Comparison of ENCODE assay signal across 22 cellular contexts in genomic region chr12:4039927-4040326, GRCh38.
DNase-seq lines count a peak whose midpoint lies in the region; ATAC-seq, FAIRE-seq and TF ChIP-seq lines count a peak whose summit lies in the region.
"Had no signal": no experiment of that assay in that cellular context is flagged by ENCODE, and none has a peak within 500 bp of the region (broad histone marks: within the 10 kb centered on the region; RNA-seq: fewer than 3 reads in every experiment).

No MANE protein-coding gene starts in this region.

- no peaks in the 10 kb centered on the region for H3K9me2 ChIP-seq in GM23248 (ENCODE audit: insufficient read depth)

- no peak overlapping the region for H3K27ac Mint-ChIP-seq in activated T-helper 17 cell treated with anti-CD3 and anti-CD28 coated beads, Interleukin-2, amount 50 U/mL, for 72 hours
- peak overlapping the region in 2 of 3 experiments; percentile 46 to 58 for H3K27ac Mint-ChIP-seq in nephron
- H3K27ac Mint-ChIP-seq: CD4-positive, CD25-positive, alpha-beta regulatory T cell had no signal

- H3K9me3 ChIP-seq in GM23248 (ENCODE audit: low read depth), result no peaks in the 10 kb centered on the region
- H3K9me3 ChIP-seq: Peyer's patch, SJSA1 had no signal

- no peak for TF ChIP-seq CTCF in nephron (IDR thresholded peaks at IDR 0.05; ENCODE audit: unreplicated experiment in 3 of 3)

- no peaks in the 10 kb centered on the region for H3K27me3 Mint-ChIP-seq in activated T-helper 17 cell treated with anti-CD3 and anti-CD28 coated beads, Interleukin-2, amount 50 U/mL, for 72 hours
- peaks cover 3% of the 10 kb centered on the region for H3K27me3 Mint-ChIP-seq in nephron (ENCODE audit: low read depth)

- peaks cover 34% of the 10 kb centered on the region for H3K27me3 ChIP-seq in GM23248 (replicated peaks; ENCODE audit: insufficient read depth)
- H3K27me3 ChIP-seq in H7 (ENCODE audit: control insufficient read depth, insufficient read depth, low read length), result no peaks in the 10 kb centered on the region
- H3K27me3 ChIP-seq: Peyer's patch, SJSA1 had no signal

- no peak overlapping the region for H3K4me2 ChIP-seq in GM23248 (ENCODE audit: unreplicated experiment)

- 20% methylated on average over 2 of the region's 2 CpGs for WGBS in GM23248 (ENCODE audit: low coverage in 1 of 2, low lambda C conversion rate in 2 of 2, missing lambda C conversion rate in 2 of 2), 2 experiments

- H3K36me3 ChIP-seq in GM23248 (ENCODE audit: low read depth) (no peaks in the 10 kb centered on the region), H7 (replicated peaks; ENCODE audit: control insufficient read depth, insufficient read depth, low read length) (no peaks in the 10 kb centered on the region)
- H3K36me3 ChIP-seq: Peyer's patch, SJSA1 had no signal

- no peaks in the 10 kb centered on the region for H3K36me3 Mint-ChIP-seq in activated T-helper 17 cell treated with anti-CD3 and anti-CD28 coated beads, Interleukin-2, amount 50 U/mL, for 72 hours (ENCODE audit: low read depth)
- no peaks in the 10 kb centered on the region for H3K36me3 Mint-ChIP-seq in nephron (ENCODE audit: low read depth)
- H3K36me3 Mint-ChIP-seq: CD4-positive, CD25-positive, alpha-beta regulatory T cell had no signal

- H3K4me3 Mint-ChIP-seq in activated T-helper 17 cell treated with anti-CD3 and anti-CD28 coated beads, Interleukin-2, amount 50 U/mL, for 72 hours, result no peak overlapping the region
- no peak overlapping the region for H3K4me3 Mint-ChIP-seq in nephron
- H3K4me3 Mint-ChIP-seq: CD4-positive, CD25-positive, alpha-beta regulatory T cell had no signal

- no peak overlapping the region for H3K27ac ChIP-seq in GM23248
- H3K27ac ChIP-seq: SJSA1 had no signal

- H3K4me1 Mint-ChIP-seq in activated T-helper 17 cell treated with anti-CD3 and anti-CD28 coated beads, Interleukin-2, amount 50 U/mL, for 72 hours, result no peaks in the 10 kb centered on the region
- H3K4me1 Mint-ChIP-seq in nephron, result peaks cover 64% of the 10 kb centered on the region

- no peak overlapping the region for H3K4me3 ChIP-seq in GM23248
- no peak overlapping the region for H3K4me3 ChIP-seq in H7 (ENCODE audit: insufficient read depth, low read depth, low read length)
- H3K4me3 ChIP-seq: GM12878, K562, SJSA1 had no signal

- no peaks in the 10 kb centered on the region for H3K79me2 ChIP-seq in GM23248 (ENCODE audit: insufficient read depth)

- no peaks in the 10 kb centered on the region for H3K9me3 Mint-ChIP-seq in activated T-helper 17 cell treated with anti-CD3 and anti-CD28 coated beads, Interleukin-2, amount 50 U/mL, for 72 hours
- H3K9me3 Mint-ChIP-seq in nephron, result no peaks in the 10 kb centered on the region
- H3K9me3 Mint-ChIP-seq: CD4-positive, CD25-positive, alpha-beta regulatory T cell had no signal

- H4K20me1 ChIP-seq in GM23248 (ENCODE audit: insufficient read depth), result no peaks in the 10 kb centered on the region

- in situ Hi-C loops in GM23248 (cut with MboI), result loop anchor here (10.0 kb wide), 2 partner anchors 145 to 165 kb away; partner anchors contain the start of gene PARP11

- no peak overlapping the region for H2AFZ ChIP-seq in GM23248

- peak; percentile 89 for ATAC-seq in activated T-helper 17 cell treated with anti-CD3 and anti-CD28 coated beads, Interleukin-2, amount 50 U/mL, for 72 hours (replicated peaks)
- no peak for ATAC-seq in HG02763 (IDR thresholded peaks at IDR 0.05; ENCODE audit: unreplicated experiment)
- ATAC-seq: GM12878, HepG2, K562, Right ventricle myocardium inferior had no signal

- H3K9ac ChIP-seq in GM23248, result no peak overlapping the region

- no peaks in the 10 kb centered on the region for H3K4me1 ChIP-seq in GM23248 (ENCODE audit: insufficient read depth)
- H3K4me1 ChIP-seq: SJSA1 had no signal

- H3F3A ChIP-seq in GM23248 (ENCODE audit: insufficient read depth), result no peaks in the 10 kb centered on the region

- FAIRE-seq in GM19239 (lab: Jason Lieb, UNC), result no peak
- FAIRE-seq: GM12878, H1, HepG2, K562 had no signal

- peak; percentile 2 for DNase-seq in EH (ENCODE audit: low read depth)
- peak; percentile 21 for DNase-seq in GM23248
- no peak for DNase-seq in GM19239 (ENCODE audit: insufficient read length, low spot score)
- DNase-seq in H7, result no peak
- DNase-seq: CD4-positive, CD25-positive, alpha-beta regulatory T cell; DMS79; MM.1S; NCI-H1092; NCI-H1436 treated with DMSO at 0.1 percent for 48 hours; NCI-H1930; NCI-H2227 treated with DMSO at 0.1 percent for 48 hours; NCI-H510A; Peyer's patch had no signal

Comparison
In these comparisons a context has a peak if more than half of its experiments do, and no peak if none do; other contexts are left out.
1. DNase-seq: peak in EH (single experiment) and GM23248 (single experiment); none in GM19239 (single experiment) and H7 (single experiment).